Comparison of ENCODE assay signal across 12 cellular contexts in the genomic region with DNA sequence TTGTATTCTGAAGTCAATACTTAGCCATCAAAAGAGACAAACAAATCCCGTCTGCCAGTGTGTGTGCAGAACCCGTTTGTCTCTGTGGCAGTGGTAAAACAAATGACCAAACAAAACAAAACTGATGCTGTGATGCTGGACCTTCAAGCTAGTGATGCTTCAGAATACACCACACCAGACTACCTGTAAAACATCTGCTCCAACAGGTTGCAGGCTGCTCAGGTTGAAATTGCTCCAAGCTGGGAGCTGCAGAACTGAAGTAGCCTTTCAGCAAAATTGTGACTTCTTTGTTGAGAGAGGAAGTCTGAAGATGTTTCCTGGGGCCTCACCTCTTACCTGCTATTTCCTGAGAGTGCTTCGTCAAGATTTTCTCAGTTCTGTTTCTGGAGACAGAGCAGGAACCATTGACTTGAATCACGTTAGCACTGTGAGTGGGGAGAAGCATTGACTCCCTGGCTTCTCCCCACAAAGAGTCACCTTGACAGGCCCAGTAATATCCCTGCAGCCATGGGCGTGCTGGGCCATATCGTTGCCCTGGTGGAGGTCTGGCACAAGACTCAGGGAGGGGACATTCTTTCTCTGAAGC.
DNase-seq lines count a peak whose midpoint lies in the region; ATAC-seq, FAIRE-seq and TF ChIP-seq lines count a peak whose summit lies in the region.
"Had no signal": no experiment of that assay in that cellular context is flagged by ENCODE, and none has a peak within 500 bp of the region (broad histone marks: within the 10 kb centered on the region; RNA-seq: fewer than 3 reads in every experiment).

No MANE protein-coding gene starts in this region.

- TF ChIP-seq CTCF in A549 (IDR thresholded peaks at IDR 0.05) (no peak), SU-DHL-6 (IDR thresholded peaks at IDR 0.05; ENCODE audit: insufficient read depth, low read length, poor library complexity, severe bottlenecking) (no peak), smooth muscle cell (IDR thresholded peaks at IDR 0.05; ENCODE audit: borderline replicate concordance, insufficient read depth, poor library complexity, severe bottlenecking) (no peak)

- no peak for TF ChIP-seq POLR2A in A549 (IDR thresholded peaks at IDR 0.05; ENCODE audit: low read length)

- no peaks in the 10 kb centered on the region for H3K9me3 Mint-ChIP-seq in effector memory CD8-positive, alpha-beta T cell
- H3K9me3 Mint-ChIP-seq: natural killer cell treated with Interleukin-12 subunit alpha and Interleukin-12 subunit beta and Interleukin-15 and Interleukin-18, amount 100 ng/mL, for 72 hours had no signal

- peak overlapping the region in 1 of 2 donors; percentile 26 for H3K27ac Mint-ChIP-seq in effector memory CD8-positive, alpha-beta T cell
- H3K27ac Mint-ChIP-seq: natural killer cell treated with Interleukin-12 subunit alpha and Interleukin-12 subunit beta and Interleukin-15 and Interleukin-18, amount 100 ng/mL, for 72 hours had no signal

- H3K9me3 ChIP-seq in A549 (no peaks in the 10 kb centered on the region), SU-DHL-6 (ENCODE audit: insufficient read depth, low read length) (no peaks in the 10 kb centered on the region), smooth muscle cell (replicated peaks; ENCODE audit: low read depth) (no peaks in the 10 kb centered on the region)

- peak overlapping the region; percentile 29 for H2AFZ ChIP-seq in SU-DHL-6 (ENCODE audit: low read depth, low read length, severe bottlenecking)
- H2AFZ ChIP-seq in smooth muscle cell (ENCODE audit: low read depth): no peak overlapping the region

- H3K79me2 ChIP-seq in SU-DHL-6 (ENCODE audit: insufficient read depth, low read length) (no peaks in the 10 kb centered on the region), smooth muscle cell (ENCODE audit: low read depth) (no peaks in the 10 kb centered on the region)

- ATAC-seq in A549 (peak in 1 of 2 experiments; percentile 27; a peak in 2 of 6 replicates), GM18861 (IDR thresholded peaks at IDR 0.05; ENCODE audit: unreplicated experiment) (peak; percentile 43), HG02678 (IDR thresholded peaks at IDR 0.05; ENCODE audit: unreplicated experiment) (peak; percentile 59)
- no peak for ATAC-seq in effector memory CD8-positive, alpha-beta T cell (replicated peaks)
- ATAC-seq: natural killer cell treated with Interleukin-12 subunit alpha and Interleukin-12 subunit beta and Interleukin-15 and Interleukin-18, amount 100 ng/mL, for 72 hours had no signal

- H3F3A ChIP-seq in SU-DHL-6 (ENCODE audit: insufficient read depth) (peaks cover 7% of the 10 kb centered on the region), smooth muscle cell (ENCODE audit: low read depth) (no peaks in the 10 kb centered on the region)

- no peak overlapping the region for H3K4me3 Mint-ChIP-seq in effector memory CD8-positive, alpha-beta T cell
- H3K4me3 Mint-ChIP-seq: natural killer cell treated with Interleukin-12 subunit alpha and Interleukin-12 subunit beta and Interleukin-15 and Interleukin-18, amount 100 ng/mL, for 72 hours had no signal

- DNase-seq in A549 (ENCODE audit: low read depth in 1 of 2, low spot score in 1 of 2) (no peak), activated gamma-delta T cell treated with Interleukin-2 at 50 U/mL for 16 hours (no peak), smooth muscle cell (lab: John Stamatoyannopoulos, UW; ENCODE audit: unreplicated experiment) (no peak), urothelium cell line (ENCODE audit: low spot score) (no peak)
- no peak for DNase-seq in effector memory CD8-positive, alpha-beta T cell
- DNase-seq: C1 segment of cervical spinal cord, NCI-H1930, T1000 had no signal

- no peak for TF ChIP-seq EP300 in A549 (IDR thresholded peaks at IDR 0.05)

- no peaks in the 10 kb centered on the region for H3K27me3 ChIP-seq in SU-DHL-6 (ENCODE audit: low read length)
- H3K27me3 ChIP-seq in smooth muscle cell (ENCODE audit: low read depth): no peaks in the 10 kb centered on the region

- H3K36me3 ChIP-seq in SU-DHL-6 (ENCODE audit: low read length) (no peaks in the 10 kb centered on the region), smooth muscle cell (ENCODE audit: low read depth) (no peaks in the 10 kb centered on the region)

- no peak overlapping the region for H3K27ac ChIP-seq in A549
- H3K27ac ChIP-seq in SU-DHL-6 (ENCODE audit: low read depth, low read length): peak overlapping the region; percentile 88
- no peak overlapping the region for H3K27ac ChIP-seq in smooth muscle cell (ENCODE audit: low read depth)

- H3K9ac ChIP-seq in SU-DHL-6 (ENCODE audit: low read length): peak overlapping the region; percentile 43
- no peak overlapping the region for H3K9ac ChIP-seq in smooth muscle cell (ENCODE audit: low read depth)

- WGBS in A549 (ENCODE audit: missing lambda C conversion rate): 53% methylated on average over 6 of the region's 6 CpGs
- WGBS in smooth muscle cell (ENCODE audit: low lambda C conversion rate): 77% methylated on average over 6 of the region's 6 CpGs

- H3K27me3 Mint-ChIP-seq in effector memory CD8-positive, alpha-beta T cell: peaks cover 0 to 16% of the 10 kb centered on the region in 2 donors

- H3K36me3 Mint-ChIP-seq in effector memory CD8-positive, alpha-beta T cell (ENCODE audit: insufficient read depth): no peaks in the 10 kb centered on the region
- H3K36me3 Mint-ChIP-seq: natural killer cell treated with Interleukin-12 subunit alpha and Interleukin-12 subunit beta and Interleukin-15 and Interleukin-18, amount 100 ng/mL, for 72 hours had no signal

- H3K9me2 ChIP-seq in SU-DHL-6 (replicated peaks; ENCODE audit: insufficient read depth, low read length): no peaks in the 10 kb centered on the region

- peaks cover 5% of the 10 kb centered on the region in 2 donors for H3K4me1 Mint-ChIP-seq in effector memory CD8-positive, alpha-beta T cell (ENCODE audit: low read depth in 2 of 2)

- H3K4me2 ChIP-seq in A549 (0 out of 3 replicates have a peak overlapping the region, but pooled peaks have one; percentile 1), SU-DHL-6 (ENCODE audit: low read depth, low read length, poor library complexity, severe bottlenecking) (peak overlapping the region; percentile 70), smooth muscle cell (no peak overlapping the region)

- CTCF ChIA-PET in A549 (lab: Yijun Ruan, JAX): no interaction called here

- no peak for TF ChIP-seq RAD21 in A549 (conservative IDR thresholded peaks at IDR 0.05 in 1 of 2, IDR thresholded peaks at IDR 0.05 in 1 of 2)

- H3K4me1 ChIP-seq in A549 (peaks cover 18% of the 10 kb centered on the region; the same call in 2 of the 3 replicates), smooth muscle cell (ENCODE audit: low read depth) (no peaks in the 10 kb centered on the region)

- H4K20me1 ChIP-seq in SU-DHL-6 (ENCODE audit: low read depth, low read length) (no peaks in the 10 kb centered on the region), smooth muscle cell (ENCODE audit: low read depth) (no peaks in the 10 kb centered on the region)

- H3K4me3 ChIP-seq in A549 (no peak overlapping the region), SU-DHL-6 (ENCODE audit: insufficient read depth, low read length, poor library complexity, severe bottlenecking) (peak overlapping the region; percentile 8), smooth muscle cell (no peak overlapping the region)

- POLR2A ChIA-PET in A549 (lab: Yijun Ruan, JAX): no interaction called here

- FAIRE-seq in A549 (lab: Jason Lieb, UNC): no peak
- no peak for FAIRE-seq in urothelium cell line (lab: Jason Lieb, UNC)

TF ChIP-seq in A549, 52 proteins besides CTCF, POLR2A, EP300 and RAD21:
- TF ChIP-seq KDM5A (IDR thresholded peaks at IDR 0.05): no peak
- TF ChIP-seq, protein P1, sequence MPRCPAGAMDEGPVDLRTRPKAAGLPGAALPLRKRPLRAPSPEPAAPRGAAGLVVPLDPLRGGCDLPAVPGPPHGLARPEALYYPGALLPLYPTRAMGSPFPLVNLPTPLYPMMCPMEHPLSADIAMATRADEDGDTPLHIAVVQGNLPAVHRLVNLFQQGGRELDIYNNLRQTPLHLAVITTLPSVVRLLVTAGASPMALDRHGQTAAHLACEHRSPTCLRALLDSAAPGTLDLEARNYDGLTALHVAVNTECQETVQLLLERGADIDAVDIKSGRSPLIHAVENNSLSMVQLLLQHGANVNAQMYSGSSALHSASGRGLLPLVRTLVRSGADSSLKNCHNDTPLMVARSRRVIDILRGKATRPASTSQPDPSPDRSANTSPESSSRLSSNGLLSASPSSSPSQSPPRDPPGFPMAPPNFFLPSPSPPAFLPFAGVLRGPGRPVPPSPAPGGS (IDR thresholded peaks at IDR 0.05): no peak
- no peak for TF ChIP-seq KDM1A (IDR thresholded peaks at IDR 0.05; ENCODE audit: low read depth)
- no peak for TF ChIP-seq SREBF2 (IDR thresholded peaks at IDR 0.05)
- TF ChIP-seq NPAS2 (CRISPR knock-in tag; IDR thresholded peaks at IDR 0.05; ENCODE audit: borderline replicate concordance): no peak
- no peak for TF ChIP-seq NFE2L2 (conservative IDR thresholded peaks at IDR 0.05; ENCODE audit: low read length)
- TF ChIP-seq MYC (IDR thresholded peaks at IDR 0.05; ENCODE audit: borderline replicate concordance, low read length): no peak
- TF ChIP-seq, protein P2, sequence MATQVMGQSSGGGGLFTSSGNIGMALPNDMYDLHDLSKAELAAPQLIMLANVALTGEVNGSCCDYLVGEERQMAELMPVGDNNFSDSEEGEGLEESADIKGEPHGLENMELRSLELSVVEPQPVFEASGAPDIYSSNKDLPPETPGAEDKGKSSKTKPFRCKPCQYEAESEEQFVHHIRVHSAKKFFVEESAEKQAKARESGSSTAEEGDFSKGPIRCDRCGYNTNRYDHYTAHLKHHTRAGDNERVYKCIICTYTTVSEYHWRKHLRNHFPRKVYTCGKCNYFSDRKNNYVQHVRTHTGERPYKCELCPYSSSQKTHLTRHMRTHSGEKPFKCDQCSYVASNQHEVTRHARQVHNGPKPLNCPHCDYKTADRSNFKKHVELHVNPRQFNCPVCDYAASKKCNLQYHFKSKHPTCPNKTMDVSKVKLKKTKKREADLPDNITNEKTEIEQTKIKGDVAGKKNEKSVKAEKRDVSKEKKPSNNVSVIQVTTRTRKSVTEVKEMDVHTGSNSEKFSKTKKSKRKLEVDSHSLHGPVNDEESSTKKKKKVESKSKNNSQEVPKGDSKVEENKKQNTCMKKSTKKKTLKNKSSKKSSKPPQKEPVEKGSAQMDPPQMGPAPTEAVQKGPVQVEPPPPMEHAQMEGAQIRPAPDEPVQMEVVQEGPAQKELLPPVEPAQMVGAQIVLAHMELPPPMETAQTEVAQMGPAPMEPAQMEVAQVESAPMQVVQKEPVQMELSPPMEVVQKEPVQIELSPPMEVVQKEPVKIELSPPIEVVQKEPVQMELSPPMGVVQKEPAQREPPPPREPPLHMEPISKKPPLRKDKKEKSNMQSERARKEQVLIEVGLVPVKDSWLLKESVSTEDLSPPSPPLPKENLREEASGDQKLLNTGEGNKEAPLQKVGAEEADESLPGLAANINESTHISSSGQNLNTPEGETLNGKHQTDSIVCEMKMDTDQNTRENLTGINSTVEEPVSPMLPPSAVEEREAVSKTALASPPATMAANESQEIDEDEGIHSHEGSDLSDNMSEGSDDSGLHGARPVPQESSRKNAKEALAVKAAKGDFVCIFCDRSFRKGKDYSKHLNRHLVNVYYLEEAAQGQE (IDR thresholded peaks at IDR 0.05): no peak
TF ChIP-seq in A549: peak in this region for 0.
